ENCODE assay signal across 27 cellular contexts in genomic region chr1:232209357-232209756, GRCh38.
"Had no signal": no experiment of that assay in that cellular context is flagged by ENCODE, and none has a peak within 500 bp of the region (broad histone marks: within the 10 kb centered on the region; RNA-seq: fewer than 3 reads in every experiment).

No MANE protein-coding gene starts in this region.

- H3K27ac ChIP-seq: adrenal gland, ascending aorta, brain microvascular endothelial cell, left ventricle myocardium inferior, neutrophil, sigmoid colon, tibial nerve had no signal

- H3K4me1 Mint-ChIP-seq: activated CD4-positive, alpha-beta T cell treated with anti-CD3 and anti-CD28 coated beads, Interleukin-2, amount 10 ng/mL, durations not matched to agents 24 days and 14 days; activated naive CD8-positive, alpha-beta T cell treated with anti-CD3 and anti-CD28 coated beads for 36 hours had no signal

- FAIRE-seq: frontal cortex had no signal

- H3K4me3 ChIP-seq: adrenal gland, ascending aorta, left ventricle myocardium inferior, lung, mucosa of descending colon, sigmoid colon, tibial nerve had no signal

- DNase-seq: activated CD4-positive, alpha-beta memory T cell treated with anti-CD3 and anti-CD28 coated beads for 36 hours; activated CD4-positive, alpha-beta T cell treated with anti-CD3 and anti-CD28 coated beads, Interleukin-2, amount 10 ng/mL, durations not matched to agents 24 days and 14 days; activated CD4-positive, CD25-positive, alpha-beta regulatory T cell treated with anti-CD3 and anti-CD28 coated beads, Interleukin-2, amount 50 U/mL, for 72 hours; activated CD8-positive, alpha-beta memory T cell treated with anti-CD3 and anti-CD28 coated beads, Interleukin-2, amount 50 U/mL, for 4 hours; activated effector memory CD4-positive, alpha-beta T cell treated with anti-CD3 and anti-CD28 coated beads, Interleukin-2, amount 50 U/mL, for 16 hours; activated naive CD4-positive, alpha-beta T cell treated with anti-CD3 and anti-CD28 coated beads for 36 hours; activated naive CD8-positive, alpha-beta T cell treated with anti-CD3 and anti-CD28 coated beads for 36 hours; activated T-cell treated with anti-CD3 and anti-CD28 coated beads, Interleukin-2, amount 50 U/mL, for 1 hour; adrenal gland; brain microvascular endothelial cell; caudate nucleus; cortex of kidney; left ventricle myocardium inferior; mucosa of descending colon; sigmoid colon; stimulated activated CD4-positive, alpha-beta T cell treated with anti-CD3 and anti-CD28 coated beads, Interleukin-15, amount 100 ng/mL, for 24 hours; stimulated activated CD4-positive, alpha-beta T cell treated with anti-CD3 and anti-CD28 coated beads, Interleukin-2, amount 100 ng/mL, for 24 hours; stimulated activated naive CD4-positive, alpha-beta T cell; T-helper 17 cell; T1000 had no signal

- H3K27ac Mint-ChIP-seq: activated CD4-positive, alpha-beta memory T cell treated with anti-CD3 and anti-CD28 coated beads for 36 hours; activated CD4-positive, alpha-beta T cell treated with anti-CD3 and anti-CD28 coated beads, Interleukin-2, amount 10 ng/mL, durations not matched to agents 24 days and 14 days; activated naive CD4-positive, alpha-beta T cell treated with anti-CD3 and anti-CD28 coated beads for 36 hours; activated naive CD8-positive, alpha-beta T cell treated with anti-CD3 and anti-CD28 coated beads for 36 hours; activated T-helper 1 cell treated with anti-CD3 and anti-CD28 coated beads, Interleukin-12 subunit alpha, Interleukin-12 subunit beta, Interleukin-2, Interleukin-4 antibody, amounts not matched to agents 30 ng/mL and 10 ng/mL and 1 ng/mL, durations not matched to agents 14 hours and 24 hours and 36 hours; nephron; T-helper 17 cell had no signal

- H3K4me3 Mint-ChIP-seq: activated CD4-positive, alpha-beta memory T cell treated with anti-CD3 and anti-CD28 coated beads for 36 hours; activated CD4-positive, alpha-beta T cell treated with anti-CD3 and anti-CD28 coated beads, Interleukin-2, amount 10 ng/mL, durations not matched to agents 24 days and 14 days; activated naive CD4-positive, alpha-beta T cell treated with anti-CD3 and anti-CD28 coated beads for 36 hours; activated naive CD8-positive, alpha-beta T cell treated with anti-CD3 and anti-CD28 coated beads for 36 hours; activated T-helper 1 cell treated with anti-CD3 and anti-CD28 coated beads, Interleukin-12 subunit alpha, Interleukin-12 subunit beta, Interleukin-2, Interleukin-4 antibody, amounts not matched to agents 30 ng/mL and 10 ng/mL and 1 ng/mL, durations not matched to agents 14 hours and 24 hours and 36 hours; nephron; T-helper 17 cell had no signal

- H3K9me3 ChIP-seq: adrenal gland, ascending aorta, left ventricle myocardium inferior, mucosa of descending colon, neutrophil, sigmoid colon, tibial nerve had no signal

- H3K36me3 ChIP-seq: adrenal gland, ascending aorta, brain microvascular endothelial cell, left ventricle myocardium inferior, neutrophil, sigmoid colon, tibial nerve had no signal

- H3K9me3 Mint-ChIP-seq: activated CD4-positive, alpha-beta memory T cell treated with anti-CD3 and anti-CD28 coated beads for 36 hours; activated CD4-positive, alpha-beta T cell treated with anti-CD3 and anti-CD28 coated beads, Interleukin-2, amount 10 ng/mL, durations not matched to agents 24 days and 14 days; activated naive CD4-positive, alpha-beta T cell treated with anti-CD3 and anti-CD28 coated beads for 36 hours; activated naive CD8-positive, alpha-beta T cell treated with anti-CD3 and anti-CD28 coated beads for 36 hours; activated T-helper 1 cell treated with anti-CD3 and anti-CD28 coated beads, Interleukin-12 subunit alpha, Interleukin-12 subunit beta, Interleukin-2, Interleukin-4 antibody, amounts not matched to agents 30 ng/mL and 10 ng/mL and 1 ng/mL, durations not matched to agents 14 hours and 24 hours and 36 hours had no signal

- ATAC-seq: mucosa of descending colon, T-helper 17 cell had no signal

- H3K4me1 ChIP-seq: adrenal gland, ascending aorta, left ventricle myocardium inferior, sigmoid colon had no signal

- H3K27me3 ChIP-seq: adrenal gland, ascending aorta, brain microvascular endothelial cell, neutrophil, sigmoid colon, tibial nerve had no signal

- H3K36me3 Mint-ChIP-seq: activated CD4-positive, alpha-beta memory T cell treated with anti-CD3 and anti-CD28 coated beads for 36 hours; activated naive CD8-positive, alpha-beta T cell treated with anti-CD3 and anti-CD28 coated beads for 36 hours had no signal

- H3K27me3 Mint-ChIP-seq: activated naive CD8-positive, alpha-beta T cell treated with anti-CD3 and anti-CD28 coated beads for 36 hours had no signal
